ENCODE assay signal across 24 cellular contexts in the genomic region with DNA sequence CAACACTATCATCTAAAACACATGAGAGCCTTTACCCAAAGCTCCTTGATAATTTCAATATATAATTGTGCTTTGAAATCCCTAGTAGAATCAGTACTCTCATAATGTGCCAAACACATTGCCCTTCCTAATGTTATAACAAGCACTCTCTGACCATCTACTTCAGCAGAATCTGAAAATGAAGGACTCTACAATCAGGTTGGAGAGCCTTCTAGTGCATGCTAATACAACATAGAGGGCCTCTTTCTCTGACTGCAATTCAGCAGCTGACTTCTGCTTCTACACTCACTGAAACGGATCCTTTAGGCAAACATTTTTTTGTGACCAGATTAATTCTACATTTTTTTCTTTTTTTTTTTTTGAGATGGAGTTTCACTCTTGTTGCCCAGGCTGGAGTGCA.
"Had no signal": no experiment of that assay in that cellular context is flagged by ENCODE, and none has a peak within 500 bp of the region (broad histone marks: within the 10 kb centered on the region; RNA-seq: fewer than 3 reads in every experiment).

No MANE protein-coding gene starts in this region.

- H3K9me3 ChIP-seq: adrenal gland, body of pancreas, breast epithelium, Peyer's patch, SJSA1, SK-N-SH had no signal

- ATAC-seq: activated CD8-positive, alpha-beta T cell treated with anti-CD3 and anti-CD28 coated beads, Interleukin-2, amount 10 ng/mL, durations not matched to agents 7 days and 5 days; activated naive CD4-positive, alpha-beta T cell treated with anti-CD3 and anti-CD28 coated beads, Interleukin-2, amount 50 U/mL, for 72 hours; body of pancreas; PC-3 had no signal

- H3K27me3 ChIP-seq: adrenal gland, body of pancreas, breast epithelium, Peyer's patch, SJSA1 had no signal

- H3K4me1 ChIP-seq: adrenal gland, body of pancreas, breast epithelium, Peyer's patch, SJSA1 had no signal

- H3K4me3 ChIP-seq: adrenal gland, body of pancreas, breast epithelium, Peyer's patch, SJSA1 had no signal

- H3K27ac ChIP-seq: adrenal gland, body of pancreas, breast epithelium, Peyer's patch, SJSA1 had no signal

- H3K36me3 ChIP-seq: adrenal gland, breast epithelium, Peyer's patch, SJSA1 had no signal

- DNase-seq: activated CD4-positive, alpha-beta T cell treated with anti-CD3 and anti-CD28 coated beads, Interleukin-2, amount 10 ng/mL, durations not matched to agents 7 days and 5 days; activated CD4-positive, alpha-beta T cell treated with anti-CD3 and anti-CD28 coated beads, Interleukin-2, amount 50 U/mL, for 48 hours; activated CD8-positive, alpha-beta T cell treated with anti-CD3 and anti-CD28 coated beads, Interleukin-2, amount 10 ng/mL, durations not matched to agents 7 days and 5 days; activated gamma-delta T cell treated with Interleukin-2 at 50 U/mL for 16 hours; activated naive CD4-positive, alpha-beta T cell treated with anti-CD3 and anti-CD28 coated beads for 36 hours; activated T-cell treated with anti-CD3 and anti-CD28 coated beads, Interleukin-2, amount 50 U/mL, for 24 hours; adrenal gland; body of pancreas; NCI-H1092 treated with DMSO at 0.1 percent for 48 hours; NCI-H146; NCI-H1930; NCI-H2171; NCI-H510A; NCI-H526; NCI-H748 treated with DMSO at 0.1 percent for 48 hours; NK-92 treated with Interleukin-12 subunit alpha and Interleukin-12 subunit beta, amount 100 ng/mL, for 24 hours; PC-3; Peyer's patch; RPMI8226; SHP77 treated with DMSO at 0.1 percent for 48 hours; SK-N-SH had no signal
